In genomic region chr10:114897593-114897992, GRCh38 we compare ENCODE assay signal across 26 cellular contexts.
"Had no signal": no experiment of that assay in that cellular context is flagged by ENCODE, and none has a peak within 500 bp of the region (broad histone marks: within the 10 kb centered on the region; RNA-seq: fewer than 3 reads in every experiment).

No MANE protein-coding gene starts in this region.

- H3K4me3 ChIP-seq: colonic mucosa, coronary artery, dorsolateral prefrontal cortex, esophagus squamous epithelium, gastrocnemius medialis, gastroesophageal sphincter, heart left ventricle, heart right ventricle had no signal

- ATAC-seq: effector memory CD8-positive, alpha-beta T cell; esophagus mucosa; gastrocnemius medialis; gastroesophageal sphincter; heart left ventricle; heart right ventricle had no signal

- H3K27ac ChIP-seq: colonic mucosa, coronary artery, dorsolateral prefrontal cortex, esophagus squamous epithelium, foreskin keratinocyte, gastrocnemius medialis, gastroesophageal sphincter, heart left ventricle, heart right ventricle had no signal

- H3K36me3 ChIP-seq: colonic mucosa, esophagus squamous epithelium, gastrocnemius medialis, gastroesophageal sphincter, heart left ventricle, heart right ventricle had no signal

- H3K9me3 ChIP-seq: colonic mucosa, esophagus squamous epithelium, gastrocnemius medialis, gastroesophageal sphincter, heart left ventricle, heart right ventricle had no signal

- FAIRE-seq: colon, endometrium, endothelial cell of umbilical vein, frontal cortex had no signal

- H3K4me1 ChIP-seq: colonic mucosa, gastrocnemius medialis, gastroesophageal sphincter, heart left ventricle, heart right ventricle had no signal

- H3K27me3 ChIP-seq: colonic mucosa, dorsolateral prefrontal cortex, esophagus squamous epithelium, foreskin keratinocyte, gastrocnemius medialis, gastroesophageal sphincter, heart left ventricle, heart right ventricle had no signal

- DNase-seq: colonic mucosa; cortex of kidney; dermis blood vessel endothelial cell; dorsolateral prefrontal cortex; effector CD4-positive, alpha-beta T cell; effector CD8-positive, alpha-beta T cell; effector memory CD4-positive, alpha-beta T cell; effector memory CD8-positive, alpha-beta T cell; endodermal cell; erythroblast; esophagus squamous epithelium; foreskin fibroblast; foreskin melanocyte; gastrocnemius medialis; glutamatergic neuron; head of caudate nucleus; heart left ventricle; heart right ventricle had no signal
